ENCODE assay signal across 1 cellular context in the genomic region with DNA sequence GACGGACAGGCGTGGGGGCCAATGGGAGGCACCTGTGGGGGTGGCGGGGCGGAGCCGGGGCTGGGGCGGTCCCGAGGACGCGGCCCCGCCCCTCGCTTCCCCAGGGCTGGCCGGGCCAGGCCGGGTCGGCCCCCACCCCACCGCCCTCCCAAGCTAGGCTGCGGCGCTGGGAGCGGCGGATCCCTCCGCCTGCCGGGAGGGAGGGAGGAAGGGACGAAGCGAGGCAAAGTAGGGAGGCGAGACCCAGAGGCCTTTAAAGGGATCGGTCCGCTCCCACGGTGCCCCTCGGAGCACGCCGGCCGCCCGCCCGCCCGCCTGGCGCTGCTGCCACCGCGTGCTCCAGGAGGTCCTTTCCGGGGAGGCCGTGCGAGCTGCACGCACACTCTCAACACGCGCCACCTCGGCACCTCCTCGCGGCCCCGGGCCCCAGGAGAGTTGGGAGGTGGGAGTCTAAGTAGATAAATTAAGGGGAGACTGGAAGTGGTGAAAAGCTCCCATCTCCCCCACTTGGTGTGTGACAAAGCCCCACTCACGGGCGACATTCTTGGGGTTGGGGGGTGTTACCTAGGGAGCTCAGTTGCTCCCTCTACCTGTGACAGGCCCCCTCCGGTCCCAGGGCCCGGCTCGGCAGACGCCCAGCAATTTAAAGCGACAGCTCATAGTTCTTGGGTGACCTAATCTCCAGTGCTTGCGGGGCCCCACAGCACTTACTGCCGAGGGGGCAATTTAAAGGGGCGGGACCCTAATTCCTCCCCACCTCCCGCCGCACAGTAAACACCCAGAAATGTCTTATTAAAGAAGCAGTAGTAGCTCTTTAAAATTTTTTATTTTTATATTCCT.
TF ChIP-seq lines count a peak whose summit lies in the region.

No MANE protein-coding gene starts in this region.

TF ChIP-seq in WTC11, 78 proteins besides CTCF, POLR2A, EP300 and RAD21 (continued from another document):
- TF ChIP-seq, protein P1, sequence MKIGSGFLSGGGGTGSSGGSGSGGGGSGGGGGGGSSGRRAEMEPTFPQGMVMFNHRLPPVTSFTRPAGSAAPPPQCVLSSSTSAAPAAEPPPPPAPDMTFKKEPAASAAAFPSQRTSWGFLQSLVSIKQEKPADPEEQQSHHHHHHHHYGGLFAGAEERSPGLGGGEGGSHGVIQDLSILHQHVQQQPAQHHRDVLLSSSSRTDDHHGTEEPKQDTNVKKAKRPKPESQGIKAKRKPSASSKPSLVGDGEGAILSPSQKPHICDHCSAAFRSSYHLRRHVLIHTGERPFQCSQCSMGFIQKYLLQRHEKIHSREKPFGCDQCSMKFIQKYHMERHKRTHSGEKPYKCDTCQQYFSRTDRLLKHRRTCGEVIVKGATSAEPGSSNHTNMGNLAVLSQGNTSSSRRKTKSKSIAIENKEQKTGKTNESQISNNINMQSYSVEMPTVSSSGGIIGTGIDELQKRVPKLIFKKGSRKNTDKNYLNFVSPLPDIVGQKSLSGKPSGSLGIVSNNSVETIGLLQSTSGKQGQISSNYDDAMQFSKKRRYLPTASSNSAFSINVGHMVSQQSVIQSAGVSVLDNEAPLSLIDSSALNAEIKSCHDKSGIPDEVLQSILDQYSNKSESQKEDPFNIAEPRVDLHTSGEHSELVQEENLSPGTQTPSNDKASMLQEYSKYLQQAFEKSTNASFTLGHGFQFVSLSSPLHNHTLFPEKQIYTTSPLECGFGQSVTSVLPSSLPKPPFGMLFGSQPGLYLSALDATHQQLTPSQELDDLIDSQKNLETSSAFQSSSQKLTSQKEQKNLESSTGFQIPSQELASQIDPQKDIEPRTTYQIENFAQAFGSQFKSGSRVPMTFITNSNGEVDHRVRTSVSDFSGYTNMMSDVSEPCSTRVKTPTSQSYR (CRISPR knock-in tag; IDR thresholded peaks at IDR 0.05) = peak; percentile 64; the same call in 1 of the 2 replicates
- TF ChIP-seq, protein P2, sequence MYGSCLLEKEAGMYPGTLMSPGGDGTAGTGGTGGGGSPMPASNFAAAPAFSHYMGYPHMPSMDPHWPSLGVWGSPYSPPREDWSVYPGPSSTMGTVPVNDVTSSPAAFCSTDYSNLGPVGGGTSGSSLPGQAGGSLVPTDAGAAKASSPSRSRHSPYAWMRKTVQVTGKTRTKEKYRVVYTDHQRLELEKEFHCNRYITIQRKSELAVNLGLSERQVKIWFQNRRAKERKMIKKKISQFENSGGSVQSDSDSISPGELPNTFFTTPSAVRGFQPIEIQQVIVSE (CRISPR knock-in tag; IDR thresholded peaks at IDR 0.05; ENCODE audit: borderline replicate concordance) = no peak
- TF ChIP-seq JAZF1 (CRISPR knock-in tag; IDR thresholded peaks at IDR 0.05) = no peak
- no peak for TF ChIP-seq NR3C1 (CRISPR knock-in tag; conservative IDR thresholded peaks at IDR 0.05; ENCODE audit: low read depth)
- TF ChIP-seq, protein P3, sequence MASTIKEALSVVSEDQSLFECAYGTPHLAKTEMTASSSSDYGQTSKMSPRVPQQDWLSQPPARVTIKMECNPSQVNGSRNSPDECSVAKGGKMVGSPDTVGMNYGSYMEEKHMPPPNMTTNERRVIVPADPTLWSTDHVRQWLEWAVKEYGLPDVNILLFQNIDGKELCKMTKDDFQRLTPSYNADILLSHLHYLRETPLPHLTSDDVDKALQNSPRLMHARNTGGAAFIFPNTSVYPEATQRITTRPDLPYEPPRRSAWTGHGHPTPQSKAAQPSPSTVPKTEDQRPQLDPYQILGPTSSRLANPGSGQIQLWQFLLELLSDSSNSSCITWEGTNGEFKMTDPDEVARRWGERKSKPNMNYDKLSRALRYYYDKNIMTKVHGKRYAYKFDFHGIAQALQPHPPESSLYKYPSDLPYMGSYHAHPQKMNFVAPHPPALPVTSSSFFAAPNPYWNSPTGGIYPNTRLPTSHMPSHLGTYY (CRISPR knock-in tag; IDR thresholded peaks at IDR 0.05) = no peak
- TF ChIP-seq GRHL2 (CRISPR knock-in tag; IDR thresholded peaks at IDR 0.05; ENCODE audit: insufficient replicate concordance, severe bottlenecking) = no peak
- TF ChIP-seq ZNF317 (CRISPR knock-in tag; IDR thresholded peaks at IDR 0.05; ENCODE audit: borderline replicate concordance, low read depth) = no peak
- TF ChIP-seq NFATC4 (CRISPR knock-in tag; IDR thresholded peaks at IDR 0.05) = no peak
- TF ChIP-seq, protein P4, sequence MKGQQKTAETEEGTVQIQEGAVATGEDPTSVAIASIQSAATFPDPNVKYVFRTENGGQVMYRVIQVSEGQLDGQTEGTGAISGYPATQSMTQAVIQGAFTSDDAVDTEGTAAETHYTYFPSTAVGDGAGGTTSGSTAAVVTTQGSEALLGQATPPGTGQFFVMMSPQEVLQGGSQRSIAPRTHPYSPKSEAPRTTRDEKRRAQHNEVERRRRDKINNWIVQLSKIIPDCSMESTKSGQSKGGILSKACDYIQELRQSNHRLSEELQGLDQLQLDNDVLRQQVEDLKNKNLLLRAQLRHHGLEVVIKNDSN (CRISPR knock-in tag; IDR thresholded peaks at IDR 0.05) = peak; percentile 49; the same call in 1 of the 2 replicates
- TF ChIP-seq ZNF423 (CRISPR knock-in tag; IDR thresholded peaks at IDR 0.05) = 0 out of 2 replicates have a peak, but pooled peaks have one; percentile 36
- TF ChIP-seq ATF1 (CRISPR knock-in tag; IDR thresholded peaks at IDR 0.05) = no peak
- 0 out of 2 replicates have a peak, but pooled peaks have one; percentile 8 for TF ChIP-seq TP53 (CRISPR knock-in tag; IDR thresholded peaks at IDR 0.05)
